ENCODE assay signal across 10 cellular contexts in the genomic region with DNA sequence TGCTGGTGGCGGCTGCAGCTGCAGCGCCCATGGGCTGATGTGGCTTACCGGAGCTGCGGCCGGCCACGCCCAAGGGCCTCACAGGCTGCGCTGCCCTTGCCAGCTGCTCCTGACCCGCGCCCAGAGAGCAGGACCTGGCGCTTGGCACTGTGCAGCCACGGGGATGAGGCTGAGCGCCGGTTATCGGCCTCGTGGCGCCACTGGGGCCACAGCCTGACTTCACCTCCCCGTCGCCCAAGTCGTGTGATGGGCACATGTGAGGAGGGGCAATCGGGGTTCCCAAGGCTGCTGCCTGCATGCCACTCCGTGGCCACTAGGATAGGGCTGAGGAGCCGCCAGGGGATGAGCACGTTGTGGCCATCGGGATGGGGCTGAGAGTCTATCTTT.
DNase-seq lines count a peak whose midpoint lies in the region; ATAC-seq and TF ChIP-seq lines count a peak whose summit lies in the region.
"Had no signal": no experiment of that assay in that cellular context is flagged by ENCODE, and none has a peak within 500 bp of the region (broad histone marks: within the 10 kb centered on the region; RNA-seq: fewer than 3 reads in every experiment).

No MANE protein-coding gene starts in this region.

- TF ChIP-seq CTCF in dorsolateral prefrontal cortex (IDR thresholded peaks at IDR 0.05 in 54 of 56, conservative IDR thresholded peaks at IDR 0.05 in 2 of 56; ENCODE audit: low read depth in 1 of 56, partially characterized antibody in 56 of 56): peak in 2 of 56 donors; percentile 16 to 39
- no peak for TF ChIP-seq CTCF in psoas muscle (IDR thresholded peaks at IDR 0.05)

- peaks cover 0 to 22% (median 0%) of the 10 kb centered on the region in 45 donors for H3K27me3 ChIP-seq in dorsolateral prefrontal cortex
- peaks cover 0 to 36% (median 12%) of the 10 kb centered on the region in 3 donors for H3K27me3 ChIP-seq in psoas muscle (ENCODE audit: insufficient read depth in 3 of 3, low read length in 2 of 3)
- H3K27me3 ChIP-seq: thyroid gland had no signal

- peak overlapping the region in 10 of 59 donors; percentile 26 to 90 (median 74) for H3K27ac ChIP-seq in dorsolateral prefrontal cortex
- no peak overlapping the region for H3K27ac ChIP-seq in psoas muscle
- H3K27ac ChIP-seq: thyroid gland had no signal

- DNase-seq in NCI-H345 (lab: John Stamatoyannopoulos, UW) (peak; percentile 11), NCI-H345 treated with DMSO at 0.1 percent for 48 hours (lab: John Stamatoyannopoulos, UW; ENCODE audit: unreplicated experiment) (no peak), NCI-H146 (lab: John Stamatoyannopoulos, UW) (peak; percentile 74), dorsolateral prefrontal cortex (peak in 1 of 10 donors; percentile 30), psoas muscle (no peak)
- DNase-seq in activated T-cell treated with anti-CD3 and anti-CD28 coated beads, Interleukin-2, amount 50 U/mL, for 1 hour: no peak
- DNase-seq: activated CD8-positive, alpha-beta T cell treated with anti-CD3 and anti-CD28 coated beads for 36 hours had no signal

- H3K4me3 ChIP-seq in dorsolateral prefrontal cortex (peak overlapping the region; percentile 31 to 80 (median 61)), psoas muscle (peak overlapping the region; percentile 44)

- intact Hi-C loops in dorsolateral prefrontal cortex (cut with DNase I): no loop called here
- intact Hi-C loops in psoas muscle (cut with DNase I): no loop called here

- H3K9me3 ChIP-seq in psoas muscle: no peaks in the 10 kb centered on the region
- H3K9me3 ChIP-seq: thyroid gland had no signal

- ATAC-seq in psoas muscle (no peak), GM21737 (IDR thresholded peaks at IDR 0.05; ENCODE audit: unreplicated experiment) (no peak), GM21447 (IDR thresholded peaks at IDR 0.05; ENCODE audit: unreplicated experiment) (no peak)

- no peaks in the 10 kb centered on the region for H3K4me1 ChIP-seq in psoas muscle

- no peaks in the 10 kb centered on the region for H3K36me3 ChIP-seq in psoas muscle (ENCODE audit: insufficient read depth in 1 of 2, low read depth in 1 of 2)
- H3K36me3 ChIP-seq: thyroid gland had no signal

- WGBS in psoas muscle, 3 donors: 1 to 5% (median 3%) methylated on average over 23 to 24 of the region's 24 CpGs

Comparison
In these comparisons a context has a peak if more than half of its experiments do, and no peak if none do; other contexts are left out.
1. DNase-seq: peak in NCI-H345 (single experiment) and NCI-H146 (single experiment); none in NCI-H345 treated with DMSO at 0.1 percent for 48 hours (single experiment), psoas muscle (0 of 2) and activated T-cell treated with anti-CD3 and anti-CD28 coated beads, Interleukin-2, amount 50 U/mL, for 1 hour (single experiment).